ENCODE assay signal across 21 cellular contexts in the genomic region with DNA sequence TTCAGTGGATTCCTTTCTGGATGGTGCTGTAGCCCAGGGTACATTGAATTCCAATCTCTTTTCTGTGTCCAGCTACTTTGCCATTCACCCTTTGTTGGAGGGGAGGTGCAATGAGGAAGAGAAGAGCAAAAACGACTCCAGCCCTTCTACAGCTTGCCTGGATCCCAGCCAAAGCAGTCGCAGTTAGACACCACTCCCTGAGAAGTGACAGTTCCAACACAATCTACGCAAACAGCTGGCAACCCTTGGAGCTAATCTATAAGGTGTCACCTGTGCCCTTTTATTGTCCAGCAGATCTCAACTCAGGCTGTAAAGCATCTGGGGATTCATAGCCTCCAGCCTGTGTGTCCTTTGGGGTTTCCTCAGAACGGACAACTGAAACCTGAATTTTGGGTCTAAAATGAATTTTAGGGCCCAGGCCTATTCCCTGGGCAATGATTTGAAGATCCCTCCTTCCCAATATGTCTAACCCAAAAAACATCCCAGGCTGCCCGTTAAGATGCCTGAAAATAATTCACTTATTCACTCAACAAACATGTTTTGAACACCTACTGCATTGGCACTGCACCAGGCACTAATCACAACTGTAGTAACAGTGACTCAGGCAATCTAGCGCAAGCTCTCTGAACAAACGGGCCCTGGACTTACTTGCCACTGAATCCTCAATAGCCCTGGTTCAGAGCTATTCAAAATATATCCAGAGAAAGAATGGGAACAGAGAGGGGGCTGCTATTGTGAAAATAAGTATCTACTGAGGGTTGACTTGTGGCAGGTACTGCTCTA. TPM values are rescaled to one million over a fixed set of nuclear protein-coding genes. Genes with fewer than 3 reads are reported as not detected.
DNase-seq lines count a peak whose midpoint lies in the region; ATAC-seq and TF ChIP-seq lines count a peak whose summit lies in the region.
"Had no signal": no experiment of that assay in that cellular context is flagged by ENCODE, and none has a peak within 500 bp of the region (broad histone marks: within the 10 kb centered on the region; RNA-seq: fewer than 3 reads in every experiment).

No MANE protein-coding gene starts in this region.

- H3K4me3 Mint-ChIP-seq in activated T-cell treated with anti-CD3 and anti-CD28 coated beads, Interleukin-2, amount 50 U/mL, for 4 hours, result peak overlapping the region; percentile 2
- no peak overlapping the region for H3K4me3 Mint-ChIP-seq in dendritic cell treated with granulocyte-macrophage colony-stimulating factor and Interleukin-4, amounts not matched to agents 40 ng/mL and 50 ng/mL, for 4 days
- no peak overlapping the region for H3K4me3 Mint-ChIP-seq in osteocyte (ENCODE audit: unreplicated experiment)
- H3K4me3 Mint-ChIP-seq in activated CD4-positive, alpha-beta T cell treated with anti-CD3 and anti-CD28 coated beads, Interleukin-2, amount 10 ng/mL, durations not matched to agents 24 days and 14 days, result no peak overlapping the region
- H3K4me3 Mint-ChIP-seq: activated naive CD8-positive, alpha-beta T cell treated with anti-CD3 and anti-CD28 coated beads, Interleukin-2, amount 10 ng/mL, durations not matched to agents 7 days and 5 days; T-cell had no signal

- intact Hi-C loops in dendritic cell treated with granulocyte-macrophage colony-stimulating factor and Interleukin-4, amounts not matched to agents 40 ng/mL and 50 ng/mL, for 4 days (cut with micrococcal nuclease), result no loop called here
- intact Hi-C loops in activated CD4-positive, alpha-beta T cell treated with anti-CD3 and anti-CD28 coated beads, Interleukin-2, amount 10 ng/mL, durations not matched to agents 24 days and 14 days (cut with micrococcal nuclease), result no loop called here

- peaks cover 1% of the 10 kb centered on the region for H3K36me3 Mint-ChIP-seq in activated T-cell treated with anti-CD3 and anti-CD28 coated beads, Interleukin-2, amount 50 U/mL, for 4 hours (ENCODE audit: insufficient read depth)
- no peaks in the 10 kb centered on the region for H3K36me3 Mint-ChIP-seq in dendritic cell treated with granulocyte-macrophage colony-stimulating factor and Interleukin-4, amounts not matched to agents 40 ng/mL and 50 ng/mL, for 4 days (ENCODE audit: low read depth)
- no peaks in the 10 kb centered on the region for H3K36me3 Mint-ChIP-seq in osteocyte (ENCODE audit: unreplicated experiment)
- H3K36me3 Mint-ChIP-seq in activated CD4-positive, alpha-beta T cell treated with anti-CD3 and anti-CD28 coated beads, Interleukin-2, amount 10 ng/mL, durations not matched to agents 24 days and 14 days (ENCODE audit: low read depth), result no peaks in the 10 kb centered on the region
- H3K36me3 Mint-ChIP-seq: T-cell had no signal

- peaks cover 30% of the 10 kb centered on the region for H3K4me1 Mint-ChIP-seq in activated T-cell treated with anti-CD3 and anti-CD28 coated beads, Interleukin-2, amount 50 U/mL, for 4 hours (ENCODE audit: low read depth)
- peaks cover 41% of the 10 kb centered on the region for H3K4me1 Mint-ChIP-seq in dendritic cell treated with granulocyte-macrophage colony-stimulating factor and Interleukin-4, amounts not matched to agents 40 ng/mL and 50 ng/mL, for 4 days (ENCODE audit: low read depth)
- H3K4me1 Mint-ChIP-seq in osteocyte (ENCODE audit: unreplicated experiment), result no peaks in the 10 kb centered on the region
- H3K4me1 Mint-ChIP-seq in activated CD4-positive, alpha-beta T cell treated with anti-CD3 and anti-CD28 coated beads, Interleukin-2, amount 10 ng/mL, durations not matched to agents 24 days and 14 days, result peaks cover 17% of the 10 kb centered on the region

- no peaks in the 10 kb centered on the region for H3K27me3 Mint-ChIP-seq in activated T-cell treated with anti-CD3 and anti-CD28 coated beads, Interleukin-2, amount 50 U/mL, for 4 hours (ENCODE audit: low read depth)
- no peaks in the 10 kb centered on the region for H3K27me3 Mint-ChIP-seq in dendritic cell treated with granulocyte-macrophage colony-stimulating factor and Interleukin-4, amounts not matched to agents 40 ng/mL and 50 ng/mL, for 4 days
- no peaks in the 10 kb centered on the region for H3K27me3 Mint-ChIP-seq in osteocyte (ENCODE audit: unreplicated experiment)
- no peaks in the 10 kb centered on the region for H3K27me3 Mint-ChIP-seq in activated CD4-positive, alpha-beta T cell treated with anti-CD3 and anti-CD28 coated beads, Interleukin-2, amount 10 ng/mL, durations not matched to agents 24 days and 14 days
- H3K27me3 Mint-ChIP-seq: activated naive CD8-positive, alpha-beta T cell treated with anti-CD3 and anti-CD28 coated beads, Interleukin-2, amount 10 ng/mL, durations not matched to agents 7 days and 5 days; T-cell had no signal

- H3K27ac Mint-ChIP-seq in dendritic cell treated with granulocyte-macrophage colony-stimulating factor and Interleukin-4, amounts not matched to agents 40 ng/mL and 50 ng/mL, for 4 days, result peak overlapping the region; percentile 6
- no peak overlapping the region for H3K27ac Mint-ChIP-seq in osteocyte (ENCODE audit: unreplicated experiment)
- no peak overlapping the region for H3K27ac Mint-ChIP-seq in activated CD4-positive, alpha-beta T cell treated with anti-CD3 and anti-CD28 coated beads, Interleukin-2, amount 10 ng/mL, durations not matched to agents 24 days and 14 days

- no peak for TF ChIP-seq CTCF in osteocyte (IDR thresholded peaks at IDR 0.05)

- DNase-seq in activated T-cell treated with anti-CD3 and anti-CD28 coated beads, Interleukin-2, amount 50 U/mL, for 4 hours, result no peak
- DNase-seq in activated T-cell treated with anti-CD3 and anti-CD28 coated beads, Interleukin-2, amount 50 U/mL, for 1 hour, result no peak
- DNase-seq in NCI-H345 (lab: John Stamatoyannopoulos, UW) (peak; percentile 56), osteocyte (ENCODE audit: extremely low spot score, unreplicated experiment) (peak; percentile 32), superior temporal gyrus (ENCODE audit: extremely low spot score) (no peak)
- no peak for DNase-seq in activated CD4-positive, alpha-beta T cell treated with anti-CD3 and anti-CD28 coated beads, Interleukin-2, amount 10 ng/mL, durations not matched to agents 24 days and 14 days
- DNase-seq: ACHN; activated CD4-positive, alpha-beta T cell treated with anti-CD3 and anti-CD28 coated beads, Interleukin-2, amount 50 U/mL, for 48 hours; activated naive CD8-positive, alpha-beta T cell treated with anti-CD3 and anti-CD28 coated beads, Interleukin-2, amount 10 ng/mL, durations not matched to agents 7 days and 5 days; DMS79; H7; MM.1S; NCI-H1694 treated with DMSO at 0.1 percent for 48 hours; NCI-H510A treated with DMSO at 0.1 percent for 48 hours; T-cell; WERI-Rb-1 had no signal

- ATAC-seq in activated T-cell treated with anti-CD3 and anti-CD28 coated beads, Interleukin-2, amount 50 U/mL, for 4 hours, result no peak
- ATAC-seq in GM19395 (IDR thresholded peaks at IDR 0.05; ENCODE audit: unreplicated experiment), result no peak
- ATAC-seq: body of pancreas, T-cell had no signal

- no peaks in the 10 kb centered on the region for H3K9me3 Mint-ChIP-seq in activated T-cell treated with anti-CD3 and anti-CD28 coated beads, Interleukin-2, amount 50 U/mL, for 4 hours
- H3K9me3 Mint-ChIP-seq in dendritic cell treated with granulocyte-macrophage colony-stimulating factor and Interleukin-4, amounts not matched to agents 40 ng/mL and 50 ng/mL, for 4 days, result no peaks in the 10 kb centered on the region
- H3K9me3 Mint-ChIP-seq in osteocyte (ENCODE audit: unreplicated experiment), result no peaks in the 10 kb centered on the region
- no peaks in the 10 kb centered on the region for H3K9me3 Mint-ChIP-seq in activated CD4-positive, alpha-beta T cell treated with anti-CD3 and anti-CD28 coated beads, Interleukin-2, amount 10 ng/mL, durations not matched to agents 24 days and 14 days
- H3K9me3 Mint-ChIP-seq: activated naive CD8-positive, alpha-beta T cell treated with anti-CD3 and anti-CD28 coated beads, Interleukin-2, amount 10 ng/mL, durations not matched to agents 7 days and 5 days; T-cell had no signal

RNA-seq across cellular contexts. Expression of a gene that starts 4.4 kb away (rescaled TPM):
- under 1 TPM; 0.30 to 0.53 (median 0.38) TPM for total RNA-seq in activated T-cell treated with anti-CD3 and anti-CD28 coated beads, Interleukin-2, amount 50 U/mL, for 4 hours
- not detected in 2 replicates for total RNA-seq in osteocyte
- total RNA-seq in activated CD4-positive, alpha-beta T cell treated with anti-CD3 and anti-CD28 coated beads, Interleukin-2, amount 10 ng/mL, durations not matched to agents 24 days and 14 days, result not detected in 2 replicates
- total RNA-seq: endothelial cell of umbilical vein, frontal cortex, H7 had no signal

RNA-seq across cellular contexts. Expression of a gene that starts 26.7 kb away (rescaled TPM):
- total RNA-seq in activated T-cell treated with anti-CD3 and anti-CD28 coated beads, Interleukin-2, amount 50 U/mL, for 4 hours, result not detected
- not detected in 2 replicates for total RNA-seq in osteocyte
- total RNA-seq in activated CD4-positive, alpha-beta T cell treated with anti-CD3 and anti-CD28 coated beads, Interleukin-2, amount 10 ng/mL, durations not matched to agents 24 days and 14 days, result not detected in 2 replicates
- total RNA-seq: activated naive CD8-positive, alpha-beta T cell treated with anti-CD3 and anti-CD28 coated beads, Interleukin-2, amount 10 ng/mL, durations not matched to agents 7 days and 5 days; endothelial cell of umbilical vein; frontal cortex; H7; T-cell had no signal

Comparison
In these comparisons a context has a peak if more than half of its experiments do, and no peak if none do; other contexts are left out.
1. DNase-seq: peak in NCI-H345 (single experiment) and osteocyte (single experiment); none in activated T-cell treated with anti-CD3 and anti-CD28 coated beads, Interleukin-2, amount 50 U/mL, for 4 hours (single experiment), activated T-cell treated with anti-CD3 and anti-CD28 coated beads, Interleukin-2, amount 50 U/mL, for 1 hour (single experiment), activated CD4-positive, alpha-beta T cell treated with anti-CD3 and anti-CD28 coated beads, Interleukin-2, amount 10 ng/mL, durations not matched to agents 24 days and 14 days (single experiment) and superior temporal gyrus (single experiment).